ENCODE assay signal across 14 cellular contexts in the genomic region with DNA sequence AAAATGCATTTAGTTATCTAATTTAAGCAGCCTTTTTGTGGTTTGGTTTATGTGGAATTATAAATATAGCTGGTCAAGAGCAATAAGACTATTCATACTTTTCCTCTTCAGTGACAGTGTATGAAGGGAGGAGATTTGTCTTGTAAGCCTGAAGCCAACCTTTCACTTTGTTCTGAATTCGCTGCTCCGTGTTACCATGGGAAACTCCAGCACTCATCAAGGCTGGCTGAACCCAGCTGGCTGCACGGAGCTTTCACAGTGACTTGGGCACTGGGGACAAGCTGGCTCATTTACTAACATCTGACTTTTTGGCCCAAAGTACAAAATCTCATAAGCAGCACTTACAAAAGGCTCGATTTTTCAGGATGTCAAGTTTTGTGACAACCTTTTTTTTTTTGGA.
DNase-seq lines count a peak whose midpoint lies in the region; ATAC-seq and TF ChIP-seq lines count a peak whose summit lies in the region.
"Had no signal": no experiment of that assay in that cellular context is flagged by ENCODE, and none has a peak within 500 bp of the region (broad histone marks: within the 10 kb centered on the region; RNA-seq: fewer than 3 reads in every experiment).

No MANE protein-coding gene starts in this region.

- H3K36me3 ChIP-seq in WERI-Rb-1 (no peaks in the 10 kb centered on the region), smooth muscle cell (ENCODE audit: low read depth) (no peaks in the 10 kb centered on the region)
- H3K36me3 ChIP-seq: SJCRH30 had no signal

- no peaks in the 10 kb centered on the region for H3K79me2 ChIP-seq in smooth muscle cell (ENCODE audit: low read depth)

- TF ChIP-seq CTCF in WERI-Rb-1 (IDR thresholded peaks at IDR 0.05; ENCODE audit: low read depth, low read length) (no peak), smooth muscle cell (IDR thresholded peaks at IDR 0.05; ENCODE audit: borderline replicate concordance, insufficient read depth, poor library complexity, severe bottlenecking) (no peak)

- no peak overlapping the region for H2AFZ ChIP-seq in smooth muscle cell (ENCODE audit: low read depth)

- no peak for ATAC-seq in HG02759 (IDR thresholded peaks at IDR 0.05; ENCODE audit: unreplicated experiment)

- H3K27ac ChIP-seq in WERI-Rb-1 (no peak overlapping the region), smooth muscle cell (ENCODE audit: low read depth) (no peak overlapping the region)
- H3K27ac ChIP-seq: SJCRH30 had no signal

- H3K4me3 ChIP-seq in WERI-Rb-1 (ENCODE audit: low read depth, low read length) (no peak overlapping the region), smooth muscle cell (no peak overlapping the region)
- H3K4me3 ChIP-seq: SJCRH30 had no signal

- no peaks in the 10 kb centered on the region for H4K20me1 ChIP-seq in smooth muscle cell (ENCODE audit: low read depth)

- H3K4me2 ChIP-seq in smooth muscle cell = no peak overlapping the region

- H3K9me3 ChIP-seq in WERI-Rb-1 (ENCODE audit: severe bottlenecking) = no peaks in the 10 kb centered on the region
- no peaks in the 10 kb centered on the region for H3K9me3 ChIP-seq in smooth muscle cell (replicated peaks; ENCODE audit: low read depth)
- H3K9me3 ChIP-seq: SJCRH30 had no signal

- H3K9ac ChIP-seq in smooth muscle cell (ENCODE audit: low read depth) = no peak overlapping the region

- no peaks in the 10 kb centered on the region for H3F3A ChIP-seq in smooth muscle cell (ENCODE audit: low read depth)

- peak in 11 of 14 donors; percentile 1 to 52 (median 28) for DNase-seq in C1 segment of cervical spinal cord (lab: John Stamatoyannopoulos, UW)
- peak; percentile 19 for DNase-seq in NCI-H2227 treated with DMSO at 0.1 percent for 48 hours (lab: John Stamatoyannopoulos, UW)
- DNase-seq in ecto neural progenitor cell (ENCODE audit: low spot score) = peak; percentile 67
- DNase-seq in myocyte (ENCODE audit: low read depth) = peak; percentile 17
- no peak for DNase-seq in WERI-Rb-1
- no peak for DNase-seq in NCI-H2029 treated with DMSO at 0.1 percent for 48 hours (lab: John Stamatoyannopoulos, UW)
- no peak for DNase-seq in smooth muscle cell (lab: John Stamatoyannopoulos, UW; ENCODE audit: unreplicated experiment)
- DNase-seq: activated CD8-positive, alpha-beta memory T cell treated with anti-CD3 and anti-CD28 coated beads, Interleukin-2, amount 50 U/mL, for 48 hours; activated naive CD8-positive, alpha-beta T cell treated with anti-CD3 and anti-CD28 coated beads, Interleukin-2, amount 10 ng/mL, durations not matched to agents 7 days and 5 days; CD4-positive, CD25-positive, alpha-beta regulatory T cell; effector CD8-positive, alpha-beta T cell; NCI-H510A; SJCRH30 had no signal

- H3K27me3 ChIP-seq in WERI-Rb-1 (ENCODE audit: insufficient read depth, low read depth, severe bottlenecking) (no peaks in the 10 kb centered on the region), smooth muscle cell (ENCODE audit: low read depth) (no peaks in the 10 kb centered on the region)
- H3K27me3 ChIP-seq: SJCRH30 had no signal

- no peaks in the 10 kb centered on the region for H3K4me1 ChIP-seq in smooth muscle cell (ENCODE audit: low read depth)
- H3K4me1 ChIP-seq: SJCRH30 had no signal

- WGBS in smooth muscle cell (ENCODE audit: low lambda C conversion rate) = 83% methylated on average over 4 of the region's 4 CpGs

Comparison
In these comparisons a context has a peak if more than half of its experiments do, and no peak if none do; other contexts are left out.
1. DNase-seq: peak in C1 segment of cervical spinal cord (11 of 14), NCI-H2227 treated with DMSO at 0.1 percent for 48 hours (single experiment), ecto neural progenitor cell (single experiment) and myocyte (single experiment); none in WERI-Rb-1 (single experiment), NCI-H2029 treated with DMSO at 0.1 percent for 48 hours (single experiment) and smooth muscle cell (single experiment).